30 cellular contexts compared by ENCODE assay signal in the genomic region with DNA sequence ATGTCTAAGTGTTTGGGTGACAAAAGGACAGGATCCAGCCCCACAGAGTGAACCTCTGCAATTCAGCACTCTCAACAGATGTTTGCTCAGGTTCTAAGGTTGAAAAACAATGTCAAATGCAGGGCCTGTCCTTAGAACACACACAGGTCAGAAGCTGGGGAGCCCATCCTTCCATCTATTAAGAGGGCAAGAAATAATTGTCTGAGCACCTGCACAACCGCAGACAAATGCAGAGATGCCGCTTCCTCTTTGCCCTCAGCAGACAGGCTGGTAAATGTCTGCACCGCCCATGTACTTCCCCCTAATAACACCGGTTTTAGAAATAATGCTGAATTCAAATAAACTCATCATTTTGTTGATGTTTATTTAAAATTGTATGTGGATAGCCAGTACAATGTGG.
"Had no signal": no experiment of that assay in that cellular context is flagged by ENCODE, and none has a peak within 500 bp of the region (broad histone marks: within the 10 kb centered on the region; RNA-seq: fewer than 3 reads in every experiment).

No MANE protein-coding gene starts in this region.

- DNase-seq: Kasumi-1, KG1, MG63, MV-4-11, NCI-H1048, NCI-H1092 treated with DMSO at 0.1 percent for 48 hours, NCI-H1105 treated with DMSO at 0.1 percent for 48 hours, NCI-H1417, NCI-H1436, NCI-H146, NCI-H1694, NCI-H187, NCI-H1930, NCI-H2029 treated with DMSO at 0.1 percent for 48 hours, NCI-H2081 treated with DMSO at 0.1 percent for 48 hours, NCI-H2107, NCI-H2171, NCI-H226, NCI-H446 treated with DMSO at 0.1 percent for 48 hours, NCI-H510A, NCI-H526, NCI-H69, PC-9, Right ventricle myocardium superior, SHP77 treated with DMSO at 0.1 percent for 48 hours, SK-N-SH, T-cell had no signal

- H3K4me1 Mint-ChIP-seq: T-cell had no signal

- H3K27me3 Mint-ChIP-seq: T-cell had no signal

- H3K36me3 Mint-ChIP-seq: T-cell had no signal

- H3K4me2 ChIP-seq: PC-9, SK-N-SH had no signal

- H3K27me3 ChIP-seq: MG63, SJSA1 had no signal

- H3K4me3 Mint-ChIP-seq: T-cell had no signal

- H3K9me3 ChIP-seq: MG63, SJSA1, SK-N-SH had no signal

- ATAC-seq: K562, Panc1, T-cell had no signal

- H3K4me3 ChIP-seq: K562, MG63, PC-9, SJSA1 had no signal

- H3K9me2 ChIP-seq: SK-N-SH had no signal

- H3K27ac ChIP-seq: PC-9, SJSA1 had no signal

- H3K4me1 ChIP-seq: SJSA1 had no signal

- H3K36me3 ChIP-seq: MG63, SJSA1 had no signal

- H2AFZ ChIP-seq: PC-9 had no signal

- H3K27ac Mint-ChIP-seq: T-cell had no signal

- H3K9ac ChIP-seq: SK-N-SH had no signal
